11 cellular contexts compared by ENCODE assay signal in genomic region chr3:30964612-30965011, GRCh38.
DNase-seq lines count a peak whose midpoint lies in the region; ATAC-seq and TF ChIP-seq lines count a peak whose summit lies in the region.
"Had no signal": no experiment of that assay in that cellular context is flagged by ENCODE, and none has a peak within 500 bp of the region (broad histone marks: within the 10 kb centered on the region; RNA-seq: fewer than 3 reads in every experiment).

No MANE protein-coding gene starts in this region.

- in situ Hi-C loops in gastrocnemius medialis (cut with MboI; ENCODE audit: low sequenced_read_pairs in 4 of 4) = no loop called here

- no peak for TF ChIP-seq POLR2A in gastrocnemius medialis (IDR thresholded peaks at IDR 0.05)

- DNase-seq in NCI-H69 (lab: John Stamatoyannopoulos, UW) = peak; percentile 9
- DNase-seq in Right ventricle myocardium inferior (ENCODE audit: missing footprints) = no peak
- DNase-seq in effector CD4-positive, alpha-beta T cell = no peak
- DNase-seq in NCI-H2227 treated with DMSO at 0.1 percent for 48 hours (lab: John Stamatoyannopoulos, UW) = no peak
- DNase-seq in gastrocnemius medialis = no peak
- DNase-seq: effector memory CD8-positive, alpha-beta T cell; nucleus accumbens; SHP77 treated with DMSO at 0.1 percent for 48 hours had no signal

- no peaks in the 10 kb centered on the region for H3K36me3 ChIP-seq in gastrocnemius medialis

- intact Hi-C loops in Right ventricle myocardium inferior (cut with DNase I) (no loop called here), gastrocnemius medialis (cut with DNase I; ENCODE audit: low total_unique reads) (no loop called here)

- no peaks in the 10 kb centered on the region for H3K9me3 ChIP-seq in gastrocnemius medialis

- H3K4me3 ChIP-seq in gastrocnemius medialis = no peak overlapping the region

- peak; percentile 98 for ATAC-seq in GM18498 (IDR thresholded peaks at IDR 0.05; ENCODE audit: unreplicated experiment)
- peak; percentile 91 for ATAC-seq in GM19397 (IDR thresholded peaks at IDR 0.05; ENCODE audit: unreplicated experiment)
- peak; percentile 92 for ATAC-seq in HG02970 (IDR thresholded peaks at IDR 0.05; ENCODE audit: low FRiP score, unreplicated experiment)
- no peak for ATAC-seq in Right ventricle myocardium inferior
- no peak for ATAC-seq in gastrocnemius medialis
- ATAC-seq: effector memory CD8-positive, alpha-beta T cell had no signal

- H3K27ac ChIP-seq in gastrocnemius medialis = no peak overlapping the region

- no peak for TF ChIP-seq CTCF in gastrocnemius medialis (IDR thresholded peaks at IDR 0.05 in 4 of 5, conservative IDR thresholded peaks at IDR 0.05 in 1 of 5)

- no peaks in the 10 kb centered on the region for H3K4me1 ChIP-seq in gastrocnemius medialis

- no peaks in the 10 kb centered on the region for H3K27me3 ChIP-seq in gastrocnemius medialis

Comparison
In these comparisons a context has a peak if more than half of its experiments do, and no peak if none do; other contexts are left out.
1. ATAC-seq: peak in GM18498 (single experiment), GM19397 (single experiment) and HG02970 (single experiment); none in Right ventricle myocardium inferior (single experiment) and gastrocnemius medialis (0 of 2).